Comparison of ENCODE assay signal across 1 cellular context in genomic region chr19:5330307-5330720, GRCh38.
TF ChIP-seq lines count a peak whose summit lies in the region.

No MANE protein-coding gene starts in this region.

TF ChIP-seq in GM12878, 131 proteins besides CTCF, POLR2A, EP300 and RAD21 (continued from another document and continues in another):
- TF ChIP-seq WRNIP1 (IDR thresholded peaks at IDR 0.05; ENCODE audit: borderline replicate concordance, low read depth, low read length), result no peak
- TF ChIP-seq MYC (IDR thresholded peaks at IDR 0.05; ENCODE audit: insufficient read depth, insufficient read length, insufficient replicate concordance, low read length, severe bottlenecking), result no peak
- TF ChIP-seq SKIL (IDR thresholded peaks at IDR 0.05; ENCODE audit: low read depth, poor library complexity, severe bottlenecking), result peak; percentile 39
- peak; percentile 98 for TF ChIP-seq RELB (IDR thresholded peaks at IDR 0.05; ENCODE audit: low read depth)
- TF ChIP-seq SMAD5 (IDR thresholded peaks at IDR 0.05; ENCODE audit: low read depth), result no peak
- peak; percentile 23; the same call in 1 of the 2 replicates for TF ChIP-seq FOXM1 (IDR thresholded peaks at IDR 0.05; ENCODE audit: low read depth, low read length)
- no peak for TF ChIP-seq KDM1A (IDR thresholded peaks at IDR 0.05; ENCODE audit: borderline replicate concordance)
- no peak for TF ChIP-seq ZNF207 (IDR thresholded peaks at IDR 0.05; ENCODE audit: borderline replicate concordance)
- TF ChIP-seq MYB (IDR thresholded peaks at IDR 0.05; ENCODE audit: borderline replicate concordance, low read depth, low read length), result peak; percentile 75; the same call in 1 of the 2 replicates
- no peak for TF ChIP-seq RFX5 (IDR thresholded peaks at IDR 0.05; ENCODE audit: low read depth, low read length)
- TF ChIP-seq ZSCAN29 (IDR thresholded peaks at IDR 0.05), result no peak
- no peak for TF ChIP-seq IRF4 (IDR thresholded peaks at IDR 0.05; ENCODE audit: low read depth, low read length)
- TF ChIP-seq CHD4 (IDR thresholded peaks at IDR 0.05), result no peak
- TF ChIP-seq SRF (IDR thresholded peaks at IDR 0.05; ENCODE audit: low read depth in 2 of 2, low read length in 2 of 2), result no peak
- TF ChIP-seq SIN3A (IDR thresholded peaks at IDR 0.05; ENCODE audit: low read depth, low read length), result no peak
- TF ChIP-seq KAT2A (conservative IDR thresholded peaks at IDR 0.05; ENCODE audit: control insufficient read depth, low read depth, low read length), result no peak
- TF ChIP-seq ZNF384 (IDR thresholded peaks at IDR 0.05; ENCODE audit: borderline replicate concordance, low read depth, low read length), result no peak
- peak; percentile 39 for TF ChIP-seq MEF2B (IDR thresholded peaks at IDR 0.05; ENCODE audit: partially characterized antibody, poor library complexity, severe bottlenecking)
- no peak for TF ChIP-seq HSF1 (IDR thresholded peaks at IDR 0.05; ENCODE audit: low read depth, low read length)
- TF ChIP-seq STAT1 (conservative IDR thresholded peaks at IDR 0.05), result no peak
- no peak for TF ChIP-seq RAD51 (IDR thresholded peaks at IDR 0.05)
- TF ChIP-seq PAX5 (IDR thresholded peaks at IDR 0.05; ENCODE audit: borderline replicate concordance, low read depth, low read length), result peak; percentile 73; the same call in 1 of the 2 replicates
- peak; percentile 96 for TF ChIP-seq TCF12 (IDR thresholded peaks at IDR 0.05; ENCODE audit: low read depth, low read length)
- no peak for TF ChIP-seq FOS (IDR thresholded peaks at IDR 0.05; ENCODE audit: borderline replicate concordance, extremely low read depth, insufficient read length)
- no peak for TF ChIP-seq NR2C1 (IDR thresholded peaks at IDR 0.05)
- TF ChIP-seq YBX1 (IDR thresholded peaks at IDR 0.05), result no peak
- no peak for TF ChIP-seq BMI1 (IDR thresholded peaks at IDR 0.05; ENCODE audit: borderline replicate concordance)
- TF ChIP-seq BRCA1 (IDR thresholded peaks at IDR 0.05; ENCODE audit: low read depth, low read length), result no peak
- no peak for TF ChIP-seq HDAC6 (IDR thresholded peaks at IDR 0.05; ENCODE audit: unreplicated experiment)
- peak; percentile 76; the same call in 1 of the 2 replicates for TF ChIP-seq TCF3 (IDR thresholded peaks at IDR 0.05; ENCODE audit: borderline replicate concordance, insufficient read depth, low read depth, low read length)
- TF ChIP-seq PAX8 (IDR thresholded peaks at IDR 0.05), result no peak
- TF ChIP-seq NKRF (conservative IDR thresholded peaks at IDR 0.05), result peak; percentile 45
- no peak for TF ChIP-seq TAF1 (IDR thresholded peaks at IDR 0.05; ENCODE audit: borderline replicate concordance, low read depth, low read length)
- TF ChIP-seq BCLAF1 (IDR thresholded peaks at IDR 0.05), result no peak
- TF ChIP-seq STAT3 (IDR thresholded peaks at IDR 0.05; ENCODE audit: low read depth, low read length), result no peak
- TF ChIP-seq DPF2 (IDR thresholded peaks at IDR 0.05), result peak; percentile 97
- TF ChIP-seq CREB1 (IDR thresholded peaks at IDR 0.05; ENCODE audit: low read depth), result no peak
- TF ChIP-seq CHD1 (IDR thresholded peaks at IDR 0.05; ENCODE audit: low read depth, low read length), result no peak
- 0 out of 2 replicates have a peak, but pooled peaks have one; percentile 30 for TF ChIP-seq CREM (IDR thresholded peaks at IDR 0.05; ENCODE audit: low read depth)
- TF ChIP-seq BCL11A (IDR thresholded peaks at IDR 0.05; ENCODE audit: low read depth, low read length), result 0 out of 2 replicates have a peak, but pooled peaks have one; percentile 35
- TF ChIP-seq NFYA (IDR thresholded peaks at IDR 0.05; ENCODE audit: borderline replicate concordance, low read depth, low read length), result no peak
- 0 out of 3 replicates have a peak, but pooled peaks have one; percentile 13 for TF ChIP-seq POU2F2 (IDR thresholded peaks at IDR 0.05; ENCODE audit: borderline replicate concordance, low read depth, low read length)
- peak; percentile 77 for TF ChIP-seq MTA2 (IDR thresholded peaks at IDR 0.05; ENCODE audit: low read depth)
- TF ChIP-seq MAX (IDR thresholded peaks at IDR 0.05; ENCODE audit: low read depth, low read length), result no peak
- no peak for TF ChIP-seq E2F4 (IDR thresholded peaks at IDR 0.05; ENCODE audit: low read depth, low read length)
- TF ChIP-seq RELA (IDR thresholded peaks at IDR 0.05; ENCODE audit: borderline replicate concordance, partially characterized antibody), result peak; percentile 81
- TF ChIP-seq MEF2A (IDR thresholded peaks at IDR 0.05; ENCODE audit: insufficient read depth, low read depth, low read length), result 0 out of 2 replicates have a peak, but pooled peaks have one; percentile 36
- TF ChIP-seq ZNF687 (IDR thresholded peaks at IDR 0.05), result no peak
- TF ChIP-seq POLR2AphosphoS2 (IDR thresholded peaks at IDR 0.05; ENCODE audit: low read depth, low read length), result no peak
- TF ChIP-seq MXI1 (IDR thresholded peaks at IDR 0.05; ENCODE audit: low read depth, low read length), result 0 out of 2 replicates have a peak, but pooled peaks have one; percentile 25
- peak in 1 of 2 experiments; percentile 56; a peak in 2 of 4 replicates for TF ChIP-seq BHLHE40 (IDR thresholded peaks at IDR 0.05; ENCODE audit: borderline replicate concordance in 1 of 2, low read depth in 2 of 2, low read length in 1 of 2)
- TF ChIP-seq ELK1 (IDR thresholded peaks at IDR 0.05; ENCODE audit: low read depth, low read length), result no peak
- no peak for TF ChIP-seq JUND (IDR thresholded peaks at IDR 0.05; ENCODE audit: low read depth, low read length)
